11 cellular contexts compared by ENCODE assay signal in the genomic region with DNA sequence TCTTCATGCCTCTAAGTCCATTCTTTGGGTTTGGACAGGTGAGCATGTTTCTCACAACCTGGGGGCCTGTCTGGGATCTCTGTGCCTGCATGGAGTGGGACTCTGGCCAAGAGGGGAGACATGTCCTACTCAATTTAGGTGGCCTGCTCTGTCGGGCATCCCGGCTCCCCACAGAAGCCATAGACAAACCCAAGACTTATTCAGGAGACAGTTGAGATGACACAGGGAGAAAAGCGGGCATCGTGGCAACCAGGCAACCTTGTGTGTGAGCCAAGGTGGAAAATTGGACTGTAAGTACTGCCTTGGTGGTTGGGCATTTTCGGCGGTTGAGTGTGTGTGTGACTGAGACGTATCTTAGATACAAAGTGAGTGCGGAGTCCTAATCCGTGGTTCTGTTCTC.
"Had no signal": no experiment of that assay in that cellular context is flagged by ENCODE, and none has a peak within 500 bp of the region (broad histone marks: within the 10 kb centered on the region; RNA-seq: fewer than 3 reads in every experiment).

No MANE protein-coding gene starts in this region.

- H3K4me3 ChIP-seq: gastrocnemius medialis, smooth muscle cell had no signal

- H3K9me3 ChIP-seq: gastrocnemius medialis, SK-N-SH had no signal

- H3K27me3 ChIP-seq: gastrocnemius medialis had no signal

- H3K4me3 Mint-ChIP-seq: activated B cell treated with CpG ODN at 0.5 μM for 24 hours; activated CD4-positive, alpha-beta T cell treated with anti-CD3 and anti-CD28 coated beads, Interleukin-2, amount 10 ng/mL, durations not matched to agents 7 days and 5 days; activated T-cell treated with anti-CD3 and anti-CD28 coated beads, Interleukin-2, amount 50 U/mL, for 24 hours; stimulated activated memory B cell treated with anti-CD40 and anti-IgM and Interleukin-4, amounts not matched to agents 10 μg/mL and 1 μg/mL and 100 μg/mL, for 72 hours had no signal

- H3K27ac Mint-ChIP-seq: activated B cell treated with CpG ODN at 0.5 μM for 24 hours; activated T-cell treated with anti-CD3 and anti-CD28 coated beads, Interleukin-2, amount 50 U/mL, for 24 hours; stimulated activated memory B cell treated with anti-CD40 and anti-IgM and Interleukin-4, amounts not matched to agents 10 μg/mL and 1 μg/mL and 100 μg/mL, for 72 hours had no signal

- H3K9me3 Mint-ChIP-seq: activated T-cell treated with anti-CD3 and anti-CD28 coated beads, Interleukin-2, amount 50 U/mL, for 24 hours; stimulated activated memory B cell treated with anti-CD40 and anti-IgM and Interleukin-4, amounts not matched to agents 10 μg/mL and 1 μg/mL and 100 μg/mL, for 72 hours had no signal

- H3K27me3 Mint-ChIP-seq: activated B cell treated with CpG ODN at 0.5 μM for 24 hours; activated CD4-positive, alpha-beta T cell treated with anti-CD3 and anti-CD28 coated beads, Interleukin-2, amount 10 ng/mL, durations not matched to agents 7 days and 5 days; stimulated activated memory B cell treated with anti-CD40 and anti-IgM and Interleukin-4, amounts not matched to agents 10 μg/mL and 1 μg/mL and 100 μg/mL, for 72 hours had no signal

- DNase-seq: activated B cell treated with CpG ODN at 0.5 μM for 24 hours; activated CD4-positive, alpha-beta T cell treated with anti-CD3 and anti-CD28 coated beads, Interleukin-2, amount 10 ng/mL, durations not matched to agents 7 days and 5 days; activated effector memory CD4-positive, alpha-beta T cell treated with anti-CD3 and anti-CD28 coated beads, Interleukin-2, amount 50 U/mL, for 16 hours; activated T-cell treated with anti-CD3 and anti-CD28 coated beads, Interleukin-2, amount 50 U/mL, for 24 hours; effector CD8-positive, alpha-beta T cell; gastrocnemius medialis; midbrain; SK-N-SH; trophoblast cell had no signal

- H3K36me3 ChIP-seq: gastrocnemius medialis had no signal
